ENCODE assay signal across 27 cellular contexts in the genomic region with DNA sequence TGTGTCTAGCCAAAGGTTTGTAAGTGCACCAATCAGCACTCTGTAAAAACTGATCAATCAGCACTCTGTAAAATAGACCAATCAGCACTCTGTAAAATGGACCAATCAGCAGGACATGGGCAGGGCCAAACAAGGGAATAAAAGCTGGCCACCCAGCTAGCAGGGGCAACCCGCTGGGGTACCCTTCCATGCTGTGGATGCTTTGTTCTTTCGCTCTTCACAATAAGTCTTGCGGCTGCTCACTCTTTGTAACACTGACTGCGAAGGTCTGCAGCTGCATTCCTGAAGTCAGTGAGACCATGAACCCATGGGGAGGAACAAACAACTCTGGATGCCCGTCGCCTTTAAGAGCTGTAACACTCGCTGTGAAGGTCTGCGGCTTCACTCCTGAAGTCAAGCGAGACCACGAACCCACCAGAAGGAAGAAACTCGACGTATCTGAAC. TPM values are rescaled to one million over a fixed set of nuclear protein-coding genes. Genes with fewer than 3 reads are reported as not detected.
DNase-seq lines count a peak whose midpoint lies in the region; ATAC-seq and TF ChIP-seq lines count a peak whose summit lies in the region.
"Had no signal": no experiment of that assay in that cellular context is flagged by ENCODE, and none has a peak within 500 bp of the region (broad histone marks: within the 10 kb centered on the region; RNA-seq: fewer than 3 reads in every experiment).

No MANE protein-coding gene starts in this region.

- H3K4me1 Mint-ChIP-seq in WTC11 = no peaks in the 10 kb centered on the region; the same call in 1 of the 2 replicates
- H3K4me1 Mint-ChIP-seq in effector memory CD8-positive, alpha-beta T cell (ENCODE audit: low read depth in 2 of 2) = peaks cover 3 to 5% of the 10 kb centered on the region in 2 donors
- H3K4me1 Mint-ChIP-seq in stimulated activated memory B cell treated with anti-CD40 and anti-IgM and Interleukin-4, amounts not matched to agents 10 μg/mL and 1 μg/mL and 100 μg/mL, for 72 hours = peaks cover 10% of the 10 kb centered on the region
- H3K4me1 Mint-ChIP-seq: mesothelial cell of epicardium had no signal

- no peaks in the 10 kb centered on the region for H3K36me3 ChIP-seq in DND-41 (ENCODE audit: insufficient read depth, low read length)
- no peaks in the 10 kb centered on the region for H3K36me3 ChIP-seq in left ventricle myocardium inferior
- H3K36me3 ChIP-seq: esophagus muscularis mucosa, left lung, pancreas, SJSA1, stomach, tibial nerve had no signal

- H3K4me2 ChIP-seq in DND-41 (ENCODE audit: insufficient read depth, low read length) = no peak overlapping the region
- H3K4me2 ChIP-seq: hepatocyte had no signal

- H3K4me3 ChIP-seq in DND-41 (ENCODE audit: low read depth in 1 of 2, low read length in 2 of 2) (no peak overlapping the region), left ventricle myocardium inferior (no peak overlapping the region)
- H3K4me3 ChIP-seq: body of pancreas, esophagus muscularis mucosa, hepatocyte, left lung, pancreas, SJSA1, stomach, tibial nerve had no signal

- H3K4me3 Mint-ChIP-seq in WTC11 = no peak overlapping the region
- H3K4me3 Mint-ChIP-seq in effector memory CD8-positive, alpha-beta T cell = peak overlapping the region in 1 of 2 donors; percentile 15
- H3K4me3 Mint-ChIP-seq in stimulated activated memory B cell treated with anti-CD40 and anti-IgM and Interleukin-4, amounts not matched to agents 10 μg/mL and 1 μg/mL and 100 μg/mL, for 72 hours = peak overlapping the region; percentile 16
- H3K4me3 Mint-ChIP-seq: activated T-helper 1 cell treated with anti-CD3 and anti-CD28 coated beads, Interleukin-12 subunit alpha, Interleukin-12 subunit beta, Interleukin-2, Interleukin-4 antibody, amounts not matched to agents 30 ng/mL and 10 ng/mL and 1 ng/mL, durations not matched to agents 14 hours and 24 hours and 36 hours; mesothelial cell of epicardium; natural killer cell treated with Interleukin-12 subunit alpha and Interleukin-12 subunit beta and Interleukin-15 and Interleukin-18, amount 100 ng/mL, for 72 hours had no signal

- H3K9me3 Mint-ChIP-seq in WTC11 = peaks cover 7% of the 10 kb centered on the region
- H3K9me3 Mint-ChIP-seq in effector memory CD8-positive, alpha-beta T cell = no peaks in the 10 kb centered on the region
- peaks cover 9% of the 10 kb centered on the region for H3K9me3 Mint-ChIP-seq in stimulated activated memory B cell treated with anti-CD40 and anti-IgM and Interleukin-4, amounts not matched to agents 10 μg/mL and 1 μg/mL and 100 μg/mL, for 72 hours
- H3K9me3 Mint-ChIP-seq: activated T-helper 1 cell treated with anti-CD3 and anti-CD28 coated beads, Interleukin-12 subunit alpha, Interleukin-12 subunit beta, Interleukin-2, Interleukin-4 antibody, amounts not matched to agents 30 ng/mL and 10 ng/mL and 1 ng/mL, durations not matched to agents 14 hours and 24 hours and 36 hours; natural killer cell treated with Interleukin-12 subunit alpha and Interleukin-12 subunit beta and Interleukin-15 and Interleukin-18, amount 100 ng/mL, for 72 hours had no signal

- H3K27me3 ChIP-seq in DND-41 (ENCODE audit: insufficient read depth, low read length, poor library complexity) = peaks cover 14% of the 10 kb centered on the region
- no peaks in the 10 kb centered on the region for H3K27me3 ChIP-seq in left ventricle myocardium inferior (ENCODE audit: low read depth)
- H3K27me3 ChIP-seq: body of pancreas, esophagus muscularis mucosa, hepatocyte, left lung, pancreas, SJSA1, stomach, tibial nerve had no signal

- no peaks in the 10 kb centered on the region for H3K36me3 Mint-ChIP-seq in WTC11
- H3K36me3 Mint-ChIP-seq in effector memory CD8-positive, alpha-beta T cell (ENCODE audit: insufficient read depth) = peaks cover 3% of the 10 kb centered on the region
- peaks cover 5% of the 10 kb centered on the region for H3K36me3 Mint-ChIP-seq in stimulated activated memory B cell treated with anti-CD40 and anti-IgM and Interleukin-4, amounts not matched to agents 10 μg/mL and 1 μg/mL and 100 μg/mL, for 72 hours
- H3K36me3 Mint-ChIP-seq: mesothelial cell of epicardium; natural killer cell treated with Interleukin-12 subunit alpha and Interleukin-12 subunit beta and Interleukin-15 and Interleukin-18, amount 100 ng/mL, for 72 hours had no signal

- intact Hi-C loops in left ventricle myocardium inferior (cut with micrococcal nuclease) = no loop called here

- TF ChIP-seq CTCF in DND-41 (IDR thresholded peaks at IDR 0.05; ENCODE audit: borderline replicate concordance, extremely low read depth, low read length, poor library complexity, severe bottlenecking) (no peak), WTC11 (IDR thresholded peaks at IDR 0.05) (no peak), left ventricle myocardium inferior (IDR thresholded peaks at IDR 0.05; ENCODE audit: borderline replicate concordance) (no peak), omental fat pad (IDR thresholded peaks at IDR 0.05) (no peak)

- ATAC-seq in DND-41 (ENCODE audit: insufficient read depth, low read depth) (peak; percentile 57), WTC11 (peak; percentile 73), omental fat pad (ENCODE audit: low FRiP score) (no peak)
- peak; percentile 39 for ATAC-seq in effector memory CD8-positive, alpha-beta T cell (replicated peaks)
- ATAC-seq in stimulated activated memory B cell treated with anti-CD40 and anti-IgM and Interleukin-4, amounts not matched to agents 10 μg/mL and 1 μg/mL and 100 μg/mL, for 72 hours = no peak
- ATAC-seq: body of pancreas, left lung, pancreas had no signal

- H4K20me1 ChIP-seq in DND-41 (ENCODE audit: insufficient read depth, low read length) = peaks cover 5% of the 10 kb centered on the region; the same call in 1 of the 2 replicates

- DNase-seq in DND-41 (peak; percentile 41), WTC11 (ENCODE audit: low spot score) (peak; percentile 21), left ventricle myocardium inferior (no peak), omental fat pad (ENCODE audit: low spot score) (no peak)
- no peak for DNase-seq in effector memory CD8-positive, alpha-beta T cell
- DNase-seq in activated effector memory CD4-positive, alpha-beta T cell treated with anti-CD3 and anti-CD28 coated beads, Interleukin-2, amount 50 U/mL, for 16 hours = no peak
- DNase-seq: activated CD4-positive, alpha-beta T cell treated with anti-CD3 and anti-CD28 coated beads for 4 hours; body of pancreas; DMS153; effector memory CD4-positive, alpha-beta T cell; GF-D8; left lung; NCI-H1694 treated with DMSO at 0.1 percent for 48 hours; NCI-H2171 treated with DMSO at 0.1 percent for 48 hours; NCI-H526; pancreas; stimulated activated CD4-positive, alpha-beta T cell treated with anti-CD3 and anti-CD28 coated beads, Interleukin-12 subunit alpha, Interleukin-12 subunit beta, amount 100 ng/mL, for 4 hours; stimulated activated CD4-positive, alpha-beta T cell treated with anti-CD3 and anti-CD28 coated beads, Interleukin-4, amount 100 ng/mL, for 24 hours; stomach had no signal

- POLR2A ChIA-PET in WTC11 (lab: Charles Lee) = interaction anchor here (1.9 kb wide), 1 partner anchor 13 kb away, joined by 8 read pairs; no protein-coding TSS in a partner anchor

- no peak overlapping the region for H2AFZ ChIP-seq in DND-41 (ENCODE audit: low read depth, low read length)
- H2AFZ ChIP-seq: hepatocyte had no signal

- no peak overlapping the region; the same call in 1 of the 2 replicates for H3K27ac Mint-ChIP-seq in WTC11
- no peak overlapping the region for H3K27ac Mint-ChIP-seq in effector memory CD8-positive, alpha-beta T cell
- H3K27ac Mint-ChIP-seq in stimulated activated memory B cell treated with anti-CD40 and anti-IgM and Interleukin-4, amounts not matched to agents 10 μg/mL and 1 μg/mL and 100 μg/mL, for 72 hours = peak overlapping the region; percentile 21
- H3K27ac Mint-ChIP-seq: activated T-helper 1 cell treated with anti-CD3 and anti-CD28 coated beads, Interleukin-12 subunit alpha, Interleukin-12 subunit beta, Interleukin-2, Interleukin-4 antibody, amounts not matched to agents 30 ng/mL and 10 ng/mL and 1 ng/mL, durations not matched to agents 14 hours and 24 hours and 36 hours; mesothelial cell of epicardium had no signal

- no peaks in the 10 kb centered on the region for H3K9me3 ChIP-seq in DND-41 (ENCODE audit: insufficient read depth, low read length, severe bottlenecking)
- no peaks in the 10 kb centered on the region for H3K9me3 ChIP-seq in left ventricle myocardium inferior (replicated peaks)
- H3K9me3 ChIP-seq: body of pancreas, esophagus muscularis mucosa, left lung, pancreas, SJSA1, stomach, tibial nerve had no signal

- no peaks in the 10 kb centered on the region for H3K79me2 ChIP-seq in DND-41 (ENCODE audit: insufficient read depth, low read length)
- H3K79me2 ChIP-seq: hepatocyte had no signal

- CTCF ChIA-PET in WTC11 (lab: Charles Lee) = interaction anchor here (1.0 kb wide), 1 partner anchor 14 kb away, joined by 3 read pairs; no protein-coding TSS in a partner anchor

- H3K27ac ChIP-seq in DND-41 (ENCODE audit: low read length) (no peak overlapping the region), left ventricle myocardium inferior (replicated peaks) (no peak overlapping the region)
- H3K27ac ChIP-seq: body of pancreas, esophagus muscularis mucosa, hepatocyte, left lung, pancreas, SJSA1, stomach, tibial nerve had no signal

- H3K27me3 Mint-ChIP-seq in WTC11 (ENCODE audit: low read depth) = peaks cover 4% of the 10 kb centered on the region; the same call in 1 of the 2 replicates
- peaks cover 10 to 38% of the 10 kb centered on the region in 2 donors for H3K27me3 Mint-ChIP-seq in effector memory CD8-positive, alpha-beta T cell
- H3K27me3 Mint-ChIP-seq in stimulated activated memory B cell treated with anti-CD40 and anti-IgM and Interleukin-4, amounts not matched to agents 10 μg/mL and 1 μg/mL and 100 μg/mL, for 72 hours = peaks cover 9% of the 10 kb centered on the region

- H3K4me1 ChIP-seq in DND-41 (ENCODE audit: insufficient read depth, low read length) = 0 out of 2 replicates have a peak, but pooled peaks cover 2% of the 10 kb centered on the region
- H3K4me1 ChIP-seq in left ventricle myocardium inferior = no peaks in the 10 kb centered on the region
- H3K4me1 ChIP-seq: body of pancreas, esophagus muscularis mucosa, left lung, pancreas, stomach, tibial nerve had no signal

- H3K9ac ChIP-seq in DND-41 (ENCODE audit: low read depth, low read length) = no peak overlapping the region

TF ChIP-seq in WTC11, 78 proteins besides CTCF, POLR2A, EP300 and RAD21 (continues in another document):
- no peak for TF ChIP-seq HMGA2 (CRISPR knock-in tag; IDR thresholded peaks at IDR 0.05)

RNA-seq across cellular contexts. Expression of a gene that starts 14.3 kb away (rescaled TPM):
- 346 to 361 TPM (median 359 TPM) in 3 replicates for total RNA-seq in WTC11 (2021)
- 93.5 TPM for total RNA-seq in left ventricle myocardium inferior
- 100 to 1,000 TPM; 165 to 237 (median 185) TPM for total RNA-seq in omental fat pad

RNA-seq across cellular contexts. Expression of a gene that starts 14.4 kb away (rescaled TPM):
- total RNA-seq in WTC11 (2021) = 72.3 to 78.3 TPM (median 75.0 TPM) in 3 replicates
- total RNA-seq in left ventricle myocardium inferior = 16.2 TPM
- total RNA-seq in omental fat pad = 10 to 100 TPM; 16.9 to 24.0 (median 20.4) TPM

RNA-seq across cellular contexts. Expression of a gene that starts 42.2 kb away (rescaled TPM):
- total RNA-seq in WTC11 (2021) (493 to 580 TPM (median 496 TPM) in 3 replicates), left ventricle myocardium inferior (93.0 TPM), omental fat pad (100 to 1,000 TPM in 1 of 4 donors, 10 to 100 TPM in 3; 69.2 to 108 (median 86.1) TPM)

Comparison
In these comparisons a context has a peak if more than half of its experiments do, and no peak if none do; other contexts are left out.
1. ATAC-seq: peak in DND-41 (single experiment), WTC11 (single experiment) and effector memory CD8-positive, alpha-beta T cell (single experiment); none in stimulated activated memory B cell treated with anti-CD40 and anti-IgM and Interleukin-4, amounts not matched to agents 10 μg/mL and 1 μg/mL and 100 μg/mL, for 72 hours (single experiment) and omental fat pad (single experiment).
2. DNase-seq: peak in DND-41 (single experiment) and WTC11 (single experiment); none in effector memory CD8-positive, alpha-beta T cell (0 of 3), left ventricle myocardium inferior (single experiment), activated effector memory CD4-positive, alpha-beta T cell treated with anti-CD3 and anti-CD28 coated beads, Interleukin-2, amount 50 U/mL, for 16 hours (single experiment) and omental fat pad (single experiment).